ENCODE assay signal across 10 cellular contexts in genomic region chr22:39489094-39490068, GRCh38. TPM values are rescaled to one million over a fixed set of nuclear protein-coding genes. Genes with fewer than 3 reads are reported as not detected.
DNase-seq lines count a peak whose midpoint lies in the region; ATAC-seq, FAIRE-seq and TF ChIP-seq lines count a peak whose summit lies in the region.
"Had no signal": no experiment of that assay in that cellular context is flagged by ENCODE, and none has a peak within 500 bp of the region (broad histone marks: within the 10 kb centered on the region; RNA-seq: fewer than 3 reads in every experiment).

No MANE protein-coding gene starts in this region.

- CTCF ChIA-PET in IMR-90 (lab: Yijun Ruan, JAX) = no interaction called here

- peaks cover 7% of the 10 kb centered on the region; the same call in 1 of the 2 replicates for H3K4me1 ChIP-seq in DND-41 (ENCODE audit: insufficient read depth, low read length)
- peaks cover 5% of the 10 kb centered on the region for H3K4me1 ChIP-seq in IMR-90 (ENCODE audit: control insufficient read depth, insufficient read depth, low read length)
- no peaks in the 10 kb centered on the region for H3K4me1 ChIP-seq in pancreas

- H2AFZ ChIP-seq in DND-41 (ENCODE audit: low read depth, low read length) (peak overlapping the region; percentile 67), IMR-90 (replicated peaks; ENCODE audit: low read length, poor library complexity) (peak overlapping the region; percentile 85)

- in situ Hi-C loops in IMR-90 (cut with MboI; ENCODE audit: low sequenced_read_pairs) = no loop called here

- WGBS in IMR-90 (ENCODE audit: extremely low coverage in 2 of 2, insufficient read length in 1 of 2), 2 experiments = 86% methylated on average over 10 of the region's 17 CpGs; no CpG with 5 or more reads in 1 of the 2 experiments
- WGBS in pancreas, 2 donors = 70 to 76% methylated on average over 17 of the region's 17 CpGs

- H2BK15ac ChIP-seq in IMR-90 (ENCODE audit: low read depth, low read length) = no peak overlapping the region

- no peaks in the 10 kb centered on the region for H3K79me2 ChIP-seq in DND-41 (ENCODE audit: insufficient read depth, low read length)

- TF ChIP-seq POLR2A in IMR-90 (IDR thresholded peaks at IDR 0.05; ENCODE audit: low read depth, low read length) = no peak

- H3K9ac ChIP-seq in DND-41 (ENCODE audit: low read depth, low read length) (no peak overlapping the region), IMR-90 (ENCODE audit: low read depth, low read length) (no peak overlapping the region)

- no peak overlapping the region for H2BK5ac ChIP-seq in IMR-90 (ENCODE audit: low read depth, low read length, poor library complexity, severe bottlenecking)

- H4K8ac ChIP-seq in IMR-90 (ENCODE audit: low read depth in 2 of 2, low read length in 2 of 2) = peak overlapping the region in 1 of 2 experiments; percentile 57; a peak in 1 of 4 replicates

- no peaks in the 10 kb centered on the region for H3K27me3 ChIP-seq in DND-41 (ENCODE audit: insufficient read depth, low read length, poor library complexity)
- no peaks in the 10 kb centered on the region; the same call in 1 of the 2 replicates for H3K27me3 ChIP-seq in IMR-90 (ENCODE audit: control insufficient read depth, insufficient read depth, low read length)
- H3K27me3 ChIP-seq in dorsolateral prefrontal cortex = no peaks in the 10 kb centered on the region
- no peaks in the 10 kb centered on the region for H3K27me3 ChIP-seq in pancreas
- H3K27me3 ChIP-seq: esophagus squamous epithelium had no signal

- TF ChIP-seq RAD21 in IMR-90 (IDR thresholded peaks at IDR 0.05; ENCODE audit: low read length) = no peak

- H3K4me3 ChIP-seq in DND-41 (ENCODE audit: low read depth in 1 of 2, low read length in 2 of 2) = 0 out of 4 replicates have a peak overlapping the region, but pooled peaks of 1 of the 2 experiments have one; percentile 6
- H3K4me3 ChIP-seq in IMR-90 (ENCODE audit: insufficient read depth, low read depth, low read length) = no peak overlapping the region
- peak overlapping the region in 14 of 59 donors; percentile 0 to 45 (median 10) for H3K4me3 ChIP-seq in dorsolateral prefrontal cortex
- no peak overlapping the region for H3K4me3 ChIP-seq in pancreas
- H3K4me3 ChIP-seq: esophagus squamous epithelium had no signal

- no TSS peak for BruUV-seq in IMR-90 (replicated peaks; lab: Mats Ljungman, UMichigan)

- no peak overlapping the region for H3K14ac ChIP-seq in IMR-90 (replicated peaks; ENCODE audit: low read depth, low read length)

- DNase-seq in DND-41 = no peak
- no peak for DNase-seq in IMR-90
- DNase-seq in dorsolateral prefrontal cortex = no peak
- no peak for DNase-seq in pancreas
- no peak for DNase-seq in SHP77 treated with DMSO at 0.1 percent for 48 hours (lab: John Stamatoyannopoulos, UW)
- no peak for DNase-seq in NCI-H226
- DNase-seq in NCI-H1694 treated with DMSO at 0.1 percent for 48 hours (lab: John Stamatoyannopoulos, UW) = no peak

- no peak overlapping the region for H3K23ac ChIP-seq in IMR-90 (ENCODE audit: low read depth, low read length)

- TF ChIP-seq CTCF in DND-41 (IDR thresholded peaks at IDR 0.05; ENCODE audit: borderline replicate concordance, extremely low read depth, low read length, poor library complexity, severe bottlenecking) (no peak), IMR-90 (conservative IDR thresholded peaks at IDR 0.05; ENCODE audit: low read depth, low read length) (no peak), dorsolateral prefrontal cortex (IDR thresholded peaks at IDR 0.05 in 54 of 56, conservative IDR thresholded peaks at IDR 0.05 in 2 of 56; ENCODE audit: low read depth in 1 of 56, partially characterized antibody in 56 of 56) (no peak), pancreas (IDR thresholded peaks at IDR 0.05) (no peak)

- H2AK5ac ChIP-seq in IMR-90 (ENCODE audit: low read depth, low read length) = no peak overlapping the region; the same call in 1 of the 2 replicates

- H3K56ac ChIP-seq in IMR-90 (ENCODE audit: extremely low read depth, insufficient read depth, low read length) = no peak overlapping the region

- H2BK20ac ChIP-seq in IMR-90 (ENCODE audit: low read depth, low read length) = no peak overlapping the region

- H3K79me1 ChIP-seq in IMR-90 (ENCODE audit: low read depth in 1 of 2, low read length in 2 of 2) = 0 out of 4 replicates have a peak, but pooled peaks cover 0 to 2% of the 10 kb centered on the region in 2 experiments

- H3K18ac ChIP-seq in IMR-90 (ENCODE audit: low read depth, low read length) = no peak overlapping the region

- dilution Hi-C loops in IMR-90 (cut with HindIII; ENCODE audit: low sequenced_read_pairs, unreplicated experiment) = no loop called here

- no peak overlapping the region for H4K5ac ChIP-seq in IMR-90 (ENCODE audit: low read depth, low read length)

- H3K27ac ChIP-seq in DND-41 (ENCODE audit: low read length) = no peak overlapping the region
- no peak overlapping the region for H3K27ac ChIP-seq in IMR-90 (ENCODE audit: insufficient read depth, low read length)
- H3K27ac ChIP-seq in dorsolateral prefrontal cortex = peak overlapping the region in 49 of 59 donors; percentile 1 to 84 (median 52)
- no peak overlapping the region for H3K27ac ChIP-seq in pancreas
- H3K27ac ChIP-seq: esophagus squamous epithelium had no signal

- H4K20me1 ChIP-seq in DND-41 (ENCODE audit: insufficient read depth, low read length) = no peaks in the 10 kb centered on the region
- peaks cover 12% of the 10 kb centered on the region; the same call in 1 of the 2 replicates for H4K20me1 ChIP-seq in IMR-90 (ENCODE audit: insufficient read depth, low read length)

- no peak overlapping the region for H4K91ac ChIP-seq in IMR-90 (ENCODE audit: insufficient read depth, low read depth, low read length)

- no peak for FAIRE-seq in pancreas (lab: Jason Lieb, UNC)

- H3K4me2 ChIP-seq in DND-41 (ENCODE audit: insufficient read depth, low read length) (peak overlapping the region; percentile 46; the same call in 1 of the 2 replicates), IMR-90 (ENCODE audit: low read depth, low read length) (no peak overlapping the region)

- no peak overlapping the region for H2BK120ac ChIP-seq in IMR-90 (ENCODE audit: low read depth, low read length)

- H3K4ac ChIP-seq in IMR-90 (ENCODE audit: low read depth, low read length) = no peak overlapping the region

- H3K36me3 ChIP-seq in DND-41 (ENCODE audit: insufficient read depth, low read length) (no peaks in the 10 kb centered on the region), IMR-90 (ENCODE audit: control insufficient read depth, insufficient read depth, low read length) (no peaks in the 10 kb centered on the region), pancreas (no peaks in the 10 kb centered on the region)
- H3K36me3 ChIP-seq: esophagus squamous epithelium had no signal

- ATAC-seq in DND-41 (ENCODE audit: insufficient read depth, low read depth) (no peak), IMR-90 (ENCODE audit: low read depth) (no peak), pancreas (peak in 3 of 4 donors; percentile 2 to 44 (median 33)), HG03159 (IDR thresholded peaks at IDR 0.05; ENCODE audit: unreplicated experiment) (no peak)

- intact Hi-C loops in IMR-90 (cut with micrococcal nuclease) = loop anchor here (10.0 kb wide), 2 partner anchors 55 to 315 kb away; no protein-coding TSS in a partner anchor
- intact Hi-C loops in dorsolateral prefrontal cortex (cut with DNase I) = loop anchor here in 1 of 2 donors (5.0 kb wide), 1 partner anchor 38 kb away; no protein-coding TSS in a partner anchor
- intact Hi-C loops in pancreas (cut with DNase I) = loop anchor here in 1 of 3 donors (5.0 kb wide), 1 partner anchor 38 kb away; no protein-coding TSS in a partner anchor

- POLR2A ChIA-PET in IMR-90 (lab: Charles Lee; ENCODE audit: unreplicated experiment) = no interaction called here

- peaks cover 11% of the 10 kb centered on the region for H3K9me1 ChIP-seq in IMR-90 (ENCODE audit: insufficient read depth, low read length)

- H3K9me3 ChIP-seq in DND-41 (ENCODE audit: insufficient read depth, low read length, severe bottlenecking) (no peaks in the 10 kb centered on the region), IMR-90 (ENCODE audit: control insufficient read depth, insufficient read depth, low read length) (no peaks in the 10 kb centered on the region), pancreas (no peaks in the 10 kb centered on the region)
- H3K9me3 ChIP-seq: esophagus squamous epithelium had no signal

- H2AK9ac ChIP-seq in IMR-90 (replicated peaks; ENCODE audit: low read depth, low read length, poor library complexity) = peak overlapping the region; percentile 61

TF ChIP-seq in IMR-90, 13 proteins besides CTCF, POLR2A, EP300 and RAD21 (continues in another document):
- TF ChIP-seq SMC3 (IDR thresholded peaks at IDR 0.05; ENCODE audit: low read depth, low read length) = no peak

RNA-seq across cellular contexts. Expression of gene MIEF1, which starts 12.7 kb away (rescaled TPM):
- 9.7 and 12.2 TPM in 2 replicates for total RNA-seq in IMR-90 (2012; rRNA removed)
- 15.0 and 16.9 TPM in 2 replicates for polyA plus RNA-seq in IMR-90 (2012; rRNA removed)
- 9.7 and 13.5 TPM in 2 replicates for polyA plus RNA-seq in IMR-90 (2012; cell fraction: cytosol; rRNA removed)
- 8.6 and 12.3 TPM in 2 replicates for polyA plus RNA-seq in IMR-90 (2012; cell fraction: nucleus; rRNA removed; ENCODE audit: low replicate concordance)
- total RNA-seq in dorsolateral prefrontal cortex = 10 to 100 TPM; 21.3 to 40.7 (median 28.0) TPM
- 10 to 100 TPM in 5 of 6 donors, 1 to 10 TPM in 1; 8.8 to 15.1 (median 12.7) TPM for total RNA-seq in pancreas
- polyA plus RNA-seq in pancreas = 1 to 10 TPM; 6.3 TPM

RNA-seq across cellular contexts. Expression of gene ATF4, which starts 31.0 kb away (rescaled TPM):
- total RNA-seq in IMR-90 (2012; rRNA removed) (136 and 148 TPM in 2 replicates), dorsolateral prefrontal cortex (100 to 1,000 TPM; 110 to 287 (median 161) TPM), pancreas (100 to 1,000 TPM; 155 to 472 (median 217) TPM)
- polyA plus RNA-seq in IMR-90 (2012; rRNA removed) (662 and 949 TPM in 2 replicates), pancreas (100 to 1,000 TPM; 418 to 423 TPM)
- polyA plus RNA-seq in IMR-90 (2012; cell fraction: cytosol; rRNA removed) = 533 and 881 TPM in 2 replicates
- 1,013 and 1,510 TPM in 2 replicates for polyA plus RNA-seq in IMR-90 (2012; cell fraction: nucleus; rRNA removed; ENCODE audit: low replicate concordance)

RNA-seq across cellular contexts. Expression of gene MGAT3, which starts 32.6 kb away (rescaled TPM):
- total RNA-seq in IMR-90 (2012; rRNA removed) (0.28 and 0.36 TPM in 2 replicates), dorsolateral prefrontal cortex (100 to 1,000 TPM in 30 of 120 experiments, 10 to 100 TPM in 90; 57.7 to 147 (median 92.3) TPM), pancreas (1 to 10 TPM; 1.6 to 4.2 (median 2.5) TPM)
- polyA plus RNA-seq in IMR-90 (2012; rRNA removed) (1.1 TPM in 2 replicates), pancreas (1 to 10 TPM; 1.5 to 1.9 TPM)
- 0.38 and 0.99 TPM in 2 replicates for polyA plus RNA-seq in IMR-90 (2012; cell fraction: cytosol; rRNA removed)
- polyA plus RNA-seq in IMR-90 (2012; cell fraction: nucleus; rRNA removed; ENCODE audit: low replicate concordance) = 1.0 and 1.5 TPM in 2 replicates
- polyA plus RNA-seq: CD4-positive, alpha-beta memory T cell had no signal

RNA-seq across cellular contexts. Expression of gene RPS19BP1, which starts 43.2 kb away (rescaled TPM):
- 33.0 and 33.6 TPM in 2 replicates for total RNA-seq in IMR-90 (2012; rRNA removed)
- polyA plus RNA-seq in IMR-90 (2012; rRNA removed) = 95.4 and 117 TPM in 2 replicates
- polyA plus RNA-seq in IMR-90 (2012; cell fraction: cytosol; rRNA removed) = 117 and 206 TPM in 2 replicates
- 65.7 and 74.5 TPM in 2 replicates for polyA plus RNA-seq in IMR-90 (2012; cell fraction: nucleus; rRNA removed; ENCODE audit: low replicate concordance)
- total RNA-seq in dorsolateral prefrontal cortex = 100 to 1,000 TPM in 2 of 120 experiments, 10 to 100 TPM in 118; 44.3 to 109 (median 63.6) TPM
- total RNA-seq in pancreas = 10 to 100 TPM; 25.9 to 50.8 (median 33.7) TPM
- 100 to 1,000 TPM; 113 to 117 TPM for polyA plus RNA-seq in pancreas

Comparison
In these comparisons a context has a peak if more than half of its experiments do, and no peak if none do; other contexts are left out.
1. ATAC-seq: peak in pancreas (3 of 4); none in DND-41 (single experiment), IMR-90 (single experiment) and HG03159 (single experiment).
2. H3K27ac ChIP-seq: peak in dorsolateral prefrontal cortex (49 of 59); none in DND-41 (single experiment), IMR-90 (single experiment) and pancreas (0 of 4).
3. RNA of gene MGAT3, which starts 32.6 kb away (total RNA-seq): 57.7 to 147 TPM in dorsolateral prefrontal cortex; 1.6 to 4.2 TPM in pancreas and 0.28 to 0.36 TPM in IMR-90; every median in the first group is over 10 times any median in the second.